16 cellular contexts compared by ENCODE assay signal in genomic region chr11:329886-330253, GRCh38. TPM values are rescaled to one million over a fixed set of nuclear protein-coding genes. Genes with fewer than 3 reads are reported as not detected.
DNase-seq lines count a peak whose midpoint lies in the region; ATAC-seq and FAIRE-seq lines count a peak whose summit lies in the region.
"Had no signal": no experiment of that assay in that cellular context is flagged by ENCODE, and none has a peak within 500 bp of the region (broad histone marks: within the 10 kb centered on the region; RNA-seq: fewer than 3 reads in every experiment).

No MANE protein-coding gene starts in this region.

- H3K4me3 Mint-ChIP-seq in activated naive CD4-positive, alpha-beta T cell treated with anti-CD3 and anti-CD28 coated beads, Interleukin-2, amount 10 ng/mL, durations not matched to agents 7 days and 5 days, result no peak overlapping the region
- H3K4me3 Mint-ChIP-seq in activated CD4-positive, alpha-beta memory T cell treated with anti-CD3 and anti-CD28 coated beads, Interleukin-2, amount 10 ng/mL, durations not matched to agents 7 days and 5 days, result no peak overlapping the region

- H3K4me1 Mint-ChIP-seq in activated naive CD4-positive, alpha-beta T cell treated with anti-CD3 and anti-CD28 coated beads, Interleukin-2, amount 10 ng/mL, durations not matched to agents 7 days and 5 days, result peaks cover 73% of the 10 kb centered on the region
- peaks cover 70% of the 10 kb centered on the region for H3K4me1 Mint-ChIP-seq in activated CD4-positive, alpha-beta memory T cell treated with anti-CD3 and anti-CD28 coated beads, Interleukin-2, amount 10 ng/mL, durations not matched to agents 7 days and 5 days

- POLR2A ChIA-PET in activated CD4-positive, alpha-beta memory T cell treated with anti-CD3 and anti-CD28 coated beads, Interleukin-2, amount 10 ng/mL, durations not matched to agents 7 days and 5 days (lab: Charles Lee), result interaction anchor here (0.7 to 2.5 kb wide), 4 partner anchors 12 to 26 kb away, joined by 3 to 11 read pairs (median 5); no protein-coding TSS in a partner anchor

- peaks cover 1% of the 10 kb centered on the region for H3K36me3 Mint-ChIP-seq in activated naive CD4-positive, alpha-beta T cell treated with anti-CD3 and anti-CD28 coated beads, Interleukin-2, amount 10 ng/mL, durations not matched to agents 7 days and 5 days
- H3K36me3 Mint-ChIP-seq in activated CD4-positive, alpha-beta memory T cell treated with anti-CD3 and anti-CD28 coated beads, Interleukin-2, amount 10 ng/mL, durations not matched to agents 7 days and 5 days (ENCODE audit: low read depth), result no peaks in the 10 kb centered on the region

- no peak for DNase-seq in activated naive CD4-positive, alpha-beta T cell treated with anti-CD3 and anti-CD28 coated beads, Interleukin-2, amount 10 ng/mL, durations not matched to agents 7 days and 5 days
- DNase-seq in activated naive CD4-positive, alpha-beta T cell (lab: John Stamatoyannopoulos, UW), result no peak
- no peak for DNase-seq in activated CD4-positive, alpha-beta memory T cell treated with anti-CD3 and anti-CD28 coated beads, Interleukin-2, amount 10 ng/mL, durations not matched to agents 7 days and 5 days
- DNase-seq in islet precursor cell, result peak; percentile 8
- DNase-seq in activated CD4-positive, CD25-positive, alpha-beta regulatory T cell (lab: John Stamatoyannopoulos, UW), result no peak
- DNase-seq in frontal cortex (ENCODE audit: low spot score in 2 of 2), result no peak
- no peak for DNase-seq in activated gamma-delta T cell (lab: John Stamatoyannopoulos, UW)
- DNase-seq: activated CD4-positive, CD25-positive, alpha-beta regulatory T cell treated with anti-CD3 and anti-CD28 coated beads, Interleukin-2, amount 50 U/mL, for 72 hours; central memory CD4-positive, alpha-beta T cell; mammary epithelial cell; PC-9; stomach had no signal

- ATAC-seq in HG03097 (IDR thresholded peaks at IDR 0.05; ENCODE audit: low FRiP score, unreplicated experiment), result no peak
- ATAC-seq: gastroesophageal sphincter had no signal

- H3K27me3 Mint-ChIP-seq in activated naive CD4-positive, alpha-beta T cell treated with anti-CD3 and anti-CD28 coated beads, Interleukin-2, amount 10 ng/mL, durations not matched to agents 7 days and 5 days, result peaks cover 34% of the 10 kb centered on the region
- H3K27me3 Mint-ChIP-seq in activated CD4-positive, alpha-beta memory T cell treated with anti-CD3 and anti-CD28 coated beads, Interleukin-2, amount 10 ng/mL, durations not matched to agents 7 days and 5 days, result peaks cover 14% of the 10 kb centered on the region

- peak overlapping the region; percentile 82 for H3K27ac Mint-ChIP-seq in activated naive CD4-positive, alpha-beta T cell treated with anti-CD3 and anti-CD28 coated beads, Interleukin-2, amount 10 ng/mL, durations not matched to agents 7 days and 5 days
- H3K27ac Mint-ChIP-seq in activated CD4-positive, alpha-beta memory T cell treated with anti-CD3 and anti-CD28 coated beads, Interleukin-2, amount 10 ng/mL, durations not matched to agents 7 days and 5 days, result peak overlapping the region; percentile 50

- CTCF ChIA-PET in activated naive CD4-positive, alpha-beta T cell treated with anti-CD3 and anti-CD28 coated beads, Interleukin-2, amount 10 ng/mL, durations not matched to agents 7 days and 5 days (lab: Charles Lee), result interaction anchor here (1.3 to 1.6 kb wide), 3 partner anchors 19 to 80 kb away, joined by 3 to 5 read pairs (median 5); no protein-coding TSS in a partner anchor
- CTCF ChIA-PET in activated CD4-positive, alpha-beta memory T cell treated with anti-CD3 and anti-CD28 coated beads, Interleukin-2, amount 10 ng/mL, durations not matched to agents 7 days and 5 days (lab: Charles Lee), result interaction anchor here (1.0 to 2.4 kb wide), 3 partner anchors 10 to 119 kb away, joined by 3 to 16 read pairs (median 5); no protein-coding TSS in a partner anchor

- H3K9me3 Mint-ChIP-seq in activated naive CD4-positive, alpha-beta T cell treated with anti-CD3 and anti-CD28 coated beads, Interleukin-2, amount 10 ng/mL, durations not matched to agents 7 days and 5 days, result no peaks in the 10 kb centered on the region
- no peaks in the 10 kb centered on the region for H3K9me3 Mint-ChIP-seq in activated CD4-positive, alpha-beta memory T cell treated with anti-CD3 and anti-CD28 coated beads, Interleukin-2, amount 10 ng/mL, durations not matched to agents 7 days and 5 days

- FAIRE-seq in frontal cortex (lab: Jason Lieb, UNC), result no peak

RNA-seq across cellular contexts. Expression of gene IFITM3, which starts 9.2 kb away (rescaled TPM):
- 10 to 100 TPM; 52.3 to 58.8 TPM for total RNA-seq in activated CD4-positive, alpha-beta memory T cell treated with anti-CD3 and anti-CD28 coated beads, Interleukin-2, amount 10 ng/mL, durations not matched to agents 7 days and 5 days
- total RNA-seq in frontal cortex, result 1.6 TPM

RNA-seq across cellular contexts. Expression of gene IFITM1, which starts 16.0 kb away (rescaled TPM):
- total RNA-seq in activated CD4-positive, alpha-beta memory T cell treated with anti-CD3 and anti-CD28 coated beads, Interleukin-2, amount 10 ng/mL, durations not matched to agents 7 days and 5 days, result 1,000 to 10,000 TPM; 1,010 to 1,055 TPM
- total RNA-seq in frontal cortex, result 6.9 TPM

RNA-seq across cellular contexts. Expression of gene IFITM2, which starts 22.3 kb away (rescaled TPM):
- 1,000 to 10,000 TPM; 1,637 to 1,643 TPM for total RNA-seq in activated CD4-positive, alpha-beta memory T cell treated with anti-CD3 and anti-CD28 coated beads, Interleukin-2, amount 10 ng/mL, durations not matched to agents 7 days and 5 days
- 5.3 TPM for total RNA-seq in frontal cortex

RNA-seq across cellular contexts. Expression of gene IFITM5, which starts 30.5 kb away (rescaled TPM):
- not detected for total RNA-seq in activated CD4-positive, alpha-beta memory T cell treated with anti-CD3 and anti-CD28 coated beads, Interleukin-2, amount 10 ng/mL, durations not matched to agents 7 days and 5 days
- total RNA-seq in frontal cortex, result not detected
- total RNA-seq: gastroesophageal sphincter, mammary epithelial cell, NCI-H460, ovary, PC-9 had no signal

RNA-seq across cellular contexts. Expression of gene B4GALNT4, which starts 39.4 kb away (rescaled TPM):
- under 1 TPM; 0.23 to 0.53 TPM for total RNA-seq in activated CD4-positive, alpha-beta memory T cell treated with anti-CD3 and anti-CD28 coated beads, Interleukin-2, amount 10 ng/mL, durations not matched to agents 7 days and 5 days
- total RNA-seq in frontal cortex, result 88.9 TPM

Comparison
In these comparisons a context has a peak if more than half of its experiments do, and no peak if none do; other contexts are left out.
1. RNA of gene IFITM3, which starts 9.2 kb away (total RNA-seq): 52.3 to 58.8 TPM in activated CD4-positive, alpha-beta memory T cell treated with anti-CD3 and anti-CD28 coated beads, Interleukin-2, amount 10 ng/mL, durations not matched to agents 7 days and 5 days; 1.6 TPM in frontal cortex (single experiment); every median in the first group is over 10 times any median in the second.
2. RNA of gene IFITM1, which starts 16.0 kb away (total RNA-seq): 1,010 to 1,055 TPM in activated CD4-positive, alpha-beta memory T cell treated with anti-CD3 and anti-CD28 coated beads, Interleukin-2, amount 10 ng/mL, durations not matched to agents 7 days and 5 days; 6.9 TPM in frontal cortex (single experiment); every median in the first group is over 100 times any median in the second.
3. RNA of gene IFITM2, which starts 22.3 kb away (total RNA-seq): 1,637 to 1,643 TPM in activated CD4-positive, alpha-beta memory T cell treated with anti-CD3 and anti-CD28 coated beads, Interleukin-2, amount 10 ng/mL, durations not matched to agents 7 days and 5 days; 5.3 TPM in frontal cortex (single experiment); every median in the first group is over 100 times any median in the second.